1 cellular context compared by ENCODE assay signal in genomic region chr6:30556714-30556963, GRCh38.
TF ChIP-seq lines count a peak whose summit lies in the region.

No MANE protein-coding gene starts in this region.

TF ChIP-seq in K562, 482 proteins besides CTCF, POLR2A, EP300 and RAD21 (continued from another document):
- TF ChIP-seq CHD7 (IDR thresholded peaks at IDR 0.05; ENCODE audit: low read depth, low read length) (no peak), SREBF1 (IDR thresholded peaks at IDR 0.05; ENCODE audit: borderline replicate concordance, low read depth, low read length) (0 out of 2 replicates have a peak, but pooled peaks have one; percentile 9), ZNF274 (IDR thresholded peaks at IDR 0.05; ENCODE audit: borderline replicate concordance, low read depth, low read length) (no peak), DNMT1 (IDR thresholded peaks at IDR 0.05) (0 out of 2 replicates have a peak, but pooled peaks have one; percentile 11), RFX5 (IDR thresholded peaks at IDR 0.05; ENCODE audit: low read depth, low read length) (peak; percentile 50; the same call in 1 of the 2 replicates), NR2C2 (CRISPR knock-in tag; IDR thresholded peaks at IDR 0.05) (peak; percentile 94), NR2C2 (tag; IDR thresholded peaks at IDR 0.05) (peak; percentile 99; the same call in 1 of the 2 replicates), MTA2 (IDR thresholded peaks at IDR 0.05; ENCODE audit: low read depth) (peak; percentile 27; the same call in 1 of the 2 replicates), NR2C1 (IDR thresholded peaks at IDR 0.05) (peak; percentile 97; the same call in 1 of the 2 replicates), NR2C1 (tag; IDR thresholded peaks at IDR 0.05) (peak; percentile 97), ZNF395 (CRISPR knock-in tag; IDR thresholded peaks at IDR 0.05) (peak; percentile 75; the same call in 1 of the 2 replicates), CBX1 (IDR thresholded peaks at IDR 0.05; ENCODE audit: low read depth) (no peak), SIN3A (IDR thresholded peaks at IDR 0.05; ENCODE audit: borderline replicate concordance in 2 of 2, control insufficient read depth in 1 of 2, low read depth in 2 of 2, low read length in 2 of 2) (peak in 1 of 2 experiments; percentile 81; a peak in 1 of 4 replicates), ZNF12 (CRISPR knock-in tag; IDR thresholded peaks at IDR 0.05) (peak; percentile 3; the same call in 1 of the 2 replicates), SIX5 (IDR thresholded peaks at IDR 0.05; ENCODE audit: borderline replicate concordance in 1 of 2, insufficient read depth in 1 of 2, low read depth in 1 of 2, low read length in 2 of 2) (0 out of 4 replicates have a peak, but pooled peaks of 1 of the 2 experiments have one; percentile 43), PHF21A (IDR thresholded peaks at IDR 0.05; ENCODE audit: borderline replicate concordance, low read depth) (0 out of 2 replicates have a peak, but pooled peaks have one; percentile 19), HDAC2 (IDR thresholded peaks at IDR 0.05) (peak; percentile 91), PTBP1 (IDR thresholded peaks at IDR 0.05; ENCODE audit: low read depth, low read length) (0 out of 2 replicates have a peak, but pooled peaks have one; percentile 9), MLLT1 (IDR thresholded peaks at IDR 0.05) (no peak)
